7 cellular contexts compared by ENCODE assay signal in the genomic region with DNA sequence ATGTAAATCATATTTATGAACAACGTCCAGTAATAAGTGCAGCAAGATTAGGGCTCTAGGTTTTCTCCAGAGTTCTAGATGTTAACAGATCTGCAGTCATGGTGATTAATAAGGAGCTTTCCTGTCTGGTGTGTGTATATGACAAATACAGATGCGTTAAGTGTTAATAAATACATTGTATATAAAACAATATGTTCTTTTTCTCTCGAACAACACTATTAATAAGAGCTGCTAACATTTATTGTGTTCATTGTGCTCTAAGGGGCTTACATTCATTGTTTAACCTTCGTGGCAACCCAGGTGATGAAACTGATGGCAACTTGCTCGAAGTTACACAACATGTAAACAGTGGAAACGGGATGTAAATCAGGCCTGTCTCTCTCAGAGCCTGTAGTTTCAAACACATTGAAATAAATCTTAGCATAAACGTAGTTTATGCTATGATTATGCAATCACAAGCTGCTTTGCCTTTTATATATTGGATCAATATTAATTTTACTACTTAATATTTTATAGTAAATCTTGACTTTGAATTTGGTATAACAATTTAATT. TPM values are rescaled to one million over a fixed set of nuclear protein-coding genes. Genes with fewer than 3 reads are reported as not detected.
DNase-seq lines count a peak whose midpoint lies in the region; ATAC-seq and TF ChIP-seq lines count a peak whose summit lies in the region.

No MANE protein-coding gene starts in this region.

- H3F3A ChIP-seq in GM23248 (ENCODE audit: insufficient read depth) (peaks cover 18% of the 10 kb centered on the region), OCI-LY1 (ENCODE audit: insufficient read depth, low read length) (no peaks in the 10 kb centered on the region)

- H2AFZ ChIP-seq in GM23248 (peak overlapping the region; percentile 88), OCI-LY1 (ENCODE audit: low read length) (peak overlapping the region; percentile 43)

- no peaks in the 10 kb centered on the region for H3K79me2 ChIP-seq in GM23248 (ENCODE audit: insufficient read depth)
- no peaks in the 10 kb centered on the region for H3K79me2 ChIP-seq in OCI-LY1 (ENCODE audit: insufficient read depth, low read length)

- peaks cover 6% of the 10 kb centered on the region for H3K4me1 Mint-ChIP-seq in progenitor cell of endocrine pancreas (ENCODE audit: low read depth)

- TF ChIP-seq CTCF in OCI-LY1 (IDR thresholded peaks at IDR 0.05; ENCODE audit: low read length) (no peak), epithelial cell of proximal tubule (conservative IDR thresholded peaks at IDR 0.05; ENCODE audit: low read depth, low read length) (no peak), progenitor cell of endocrine pancreas (IDR thresholded peaks at IDR 0.05; ENCODE audit: unreplicated experiment) (no peak)

- WGBS in GM23248 (ENCODE audit: low coverage in 1 of 2, low lambda C conversion rate in 2 of 2, missing lambda C conversion rate in 2 of 2), 2 experiments: 45 to 48% methylated on average over 7 of the region's 7 CpGs

- ATAC-seq in HG03135 (IDR thresholded peaks at IDR 0.05; ENCODE audit: unreplicated experiment): no peak

- H3K4me3 ChIP-seq in GM23248 (peak overlapping the region; percentile 83), OCI-LY1 (ENCODE audit: low read depth, low read length, poor library complexity, severe bottlenecking) (peak overlapping the region; percentile 68), epithelial cell of proximal tubule (ENCODE audit: low read depth, low read length) (peak overlapping the region; percentile 76)

- H3K36me3 Mint-ChIP-seq in progenitor cell of endocrine pancreas (ENCODE audit: insufficient read depth): no peaks in the 10 kb centered on the region

- H3K9ac ChIP-seq in GM23248 (peak overlapping the region; percentile 48), OCI-LY1 (ENCODE audit: low read length) (peak overlapping the region; percentile 65)

- H3K4me1 ChIP-seq in GM23248 (ENCODE audit: insufficient read depth): peaks cover 20% of the 10 kb centered on the region
- H3K4me1 ChIP-seq in OCI-LY1 (ENCODE audit: insufficient read depth, low read length, severe bottlenecking): peaks cover 14% of the 10 kb centered on the region

- H3K9me3 ChIP-seq in GM23248 (ENCODE audit: low read depth) (no peaks in the 10 kb centered on the region), OCI-LY1 (ENCODE audit: low read length) (no peaks in the 10 kb centered on the region)

- peak overlapping the region; percentile 88 for H3K4me3 Mint-ChIP-seq in progenitor cell of endocrine pancreas (ENCODE audit: low read depth)

- peak overlapping the region; percentile 84 for H3K4me2 ChIP-seq in GM23248 (ENCODE audit: unreplicated experiment)
- peak overlapping the region; percentile 92 for H3K4me2 ChIP-seq in OCI-LY1 (ENCODE audit: low read length)

- no peaks in the 10 kb centered on the region for H3K9me3 Mint-ChIP-seq in progenitor cell of endocrine pancreas (ENCODE audit: low read depth)

- no peak overlapping the region for H3K27ac ChIP-seq in GM23248
- H3K27ac ChIP-seq in OCI-LY1 (ENCODE audit: low read depth, low read length, poor library complexity, severe bottlenecking): no peak overlapping the region

- peaks cover 12% of the 10 kb centered on the region for H3K27me3 Mint-ChIP-seq in progenitor cell of endocrine pancreas

- H3K9me2 ChIP-seq in GM23248 (ENCODE audit: insufficient read depth) (no peaks in the 10 kb centered on the region), OCI-LY1 (ENCODE audit: low read depth, low read length) (no peaks in the 10 kb centered on the region)

- no peaks in the 10 kb centered on the region for H3K36me3 ChIP-seq in GM23248 (ENCODE audit: low read depth)
- H3K36me3 ChIP-seq in OCI-LY1 (ENCODE audit: insufficient read depth, low read length): no peaks in the 10 kb centered on the region

- in situ Hi-C loops in GM23248 (cut with MboI): no loop called here

- DNase-seq in GM23248 (peak; percentile 1), epithelial cell of proximal tubule (ENCODE audit: low read depth) (no peak), progenitor cell of endocrine pancreas (ENCODE audit: low spot score, unreplicated experiment) (no peak), hepatic stellate cell (ENCODE audit: low spot score) (no peak)
- DNase-seq in activated naive CD4-positive, alpha-beta T cell (lab: John Stamatoyannopoulos, UW): no peak

- peak overlapping the region; percentile 85 for H3K27ac Mint-ChIP-seq in progenitor cell of endocrine pancreas

- H3K27me3 ChIP-seq in GM23248 (replicated peaks; ENCODE audit: insufficient read depth) (no peaks in the 10 kb centered on the region), OCI-LY1 (ENCODE audit: insufficient read depth, low read length) (no peaks in the 10 kb centered on the region)

- H4K20me1 ChIP-seq in GM23248 (ENCODE audit: insufficient read depth): no peaks in the 10 kb centered on the region
- H4K20me1 ChIP-seq in OCI-LY1 (ENCODE audit: insufficient read depth, low read length): no peaks in the 10 kb centered on the region

RNA-seq across cellular contexts. Expression of a gene that starts 0.5 kb away (rescaled TPM):
- total RNA-seq in GM23248 (2014; rRNA removed; shearing (Covaris generic)): 0.63 and 5.1 TPM in 2 replicates
- 2.5 and 2.7 TPM in 2 replicates for polyA plus RNA-seq in GM23248 (2016; fragmentation: Nextera tagmentation; extraction: Ambion mirVana)
- total RNA-seq in epithelial cell of proximal tubule (7.7 and 8.1 TPM in 2 replicates), progenitor cell of endocrine pancreas (9.9 and 10.8 TPM in 2 replicates)

RNA-seq across cellular contexts. Expression of a gene that starts 54.5 kb away (rescaled TPM):
- total RNA-seq in GM23248 (2014; rRNA removed; shearing (Covaris generic)): 92.4 and 104 TPM in 2 replicates
- 120 and 124 TPM in 2 replicates for polyA plus RNA-seq in GM23248 (2016; fragmentation: Nextera tagmentation; extraction: Ambion mirVana)
- total RNA-seq in epithelial cell of proximal tubule (68.3 and 79.8 TPM in 2 replicates), progenitor cell of endocrine pancreas (95.6 and 97.2 TPM in 2 replicates)
